In the genomic region with DNA sequence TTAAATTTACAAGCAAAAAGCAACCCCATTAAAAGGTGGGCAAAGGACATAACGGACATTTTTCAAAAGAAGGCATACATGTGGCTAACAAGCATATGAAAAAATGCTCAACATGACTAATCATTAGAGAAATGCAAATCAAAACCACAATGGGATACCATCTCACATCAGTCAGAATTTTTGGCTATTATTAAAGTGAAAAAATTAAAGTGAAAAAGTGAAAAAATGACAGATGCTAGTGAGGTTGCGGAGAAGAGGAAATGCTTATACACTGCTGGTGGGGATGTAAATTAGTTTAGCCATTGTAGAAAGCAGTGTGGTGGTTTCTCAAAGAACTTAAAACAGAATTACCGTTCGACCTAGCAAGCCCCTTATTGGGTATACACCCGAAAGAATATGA, we compare ENCODE assay signal across 28 cellular contexts. TPM values are rescaled to one million over a fixed set of nuclear protein-coding genes. Genes with fewer than 3 reads are reported as not detected.
DNase-seq lines count a peak whose midpoint lies in the region; ATAC-seq and TF ChIP-seq lines count a peak whose summit lies in the region.
"Had no signal": no experiment of that assay in that cellular context is flagged by ENCODE, and none has a peak within 500 bp of the region (broad histone marks: within the 10 kb centered on the region; RNA-seq: fewer than 3 reads in every experiment).

No MANE protein-coding gene starts in this region.

- no peak overlapping the region for H3K27ac ChIP-seq in breast epithelium
- H3K27ac ChIP-seq: heart right ventricle, lower lobe of right lung, ovary, Peyer's patch, transverse colon had no signal

- no peaks in the 10 kb centered on the region for H3K9me3 ChIP-seq in breast epithelium
- H3K9me3 ChIP-seq: BE2C, heart right ventricle, lower lobe of right lung, mucosa of descending colon, ovary, Peyer's patch, transverse colon had no signal

- no peak for TF ChIP-seq POLR2A in breast epithelium (IDR thresholded peaks at IDR 0.05)

- H3K4me3 Mint-ChIP-seq in activated CD8-positive, alpha-beta memory T cell treated with anti-CD3 and anti-CD28 coated beads, Interleukin-2, amount 10 ng/mL, durations not matched to agents 7 days and 5 days: no peak overlapping the region
- H3K4me3 Mint-ChIP-seq: activated CD4-positive, alpha-beta T cell treated with anti-CD3 and anti-CD28 coated beads, Interleukin-2, amount 10 ng/mL, durations not matched to agents 7 days and 5 days; effector memory CD8-positive, alpha-beta T cell; GM23338; nephron progenitor cell; WTC11 had no signal

- no peak overlapping the region for H3K27ac Mint-ChIP-seq in activated CD8-positive, alpha-beta memory T cell treated with anti-CD3 and anti-CD28 coated beads, Interleukin-2, amount 10 ng/mL, durations not matched to agents 7 days and 5 days
- H3K27ac Mint-ChIP-seq: activated CD4-positive, alpha-beta T cell treated with anti-CD3 and anti-CD28 coated beads, Interleukin-2, amount 10 ng/mL, durations not matched to agents 7 days and 5 days; effector memory CD8-positive, alpha-beta T cell; GM23338; nephron progenitor cell; WTC11 had no signal

- ATAC-seq in GM18502 (IDR thresholded peaks at IDR 0.05; ENCODE audit: poor library complexity, unreplicated experiment) (peak; percentile 70), HG02870 (IDR thresholded peaks at IDR 0.05; ENCODE audit: unreplicated experiment) (peak; percentile 73), SK-N-SH treated with all-trans-retinoic acid at 6 μM for 48 hours (peak; percentile 50), HG02571 (IDR thresholded peaks at IDR 0.05; ENCODE audit: unreplicated experiment) (no peak)
- no peak for ATAC-seq in activated CD8-positive, alpha-beta memory T cell treated with anti-CD3 and anti-CD28 coated beads, Interleukin-2, amount 10 ng/mL, durations not matched to agents 7 days and 5 days
- ATAC-seq: effector memory CD8-positive, alpha-beta T cell; GM23338; heart right ventricle; lower lobe of right lung; mucosa of descending colon; WTC11 had no signal

- no peaks in the 10 kb centered on the region for H3K36me3 Mint-ChIP-seq in activated CD8-positive, alpha-beta memory T cell treated with anti-CD3 and anti-CD28 coated beads, Interleukin-2, amount 10 ng/mL, durations not matched to agents 7 days and 5 days
- H3K36me3 Mint-ChIP-seq: WTC11 had no signal

- intact Hi-C loops in breast epithelium (cut with DNase I; ENCODE audit: low total_unique reads): no loop called here

- no peaks in the 10 kb centered on the region for H3K27me3 ChIP-seq in breast epithelium
- H3K27me3 ChIP-seq: heart right ventricle, ovary, Peyer's patch, transverse colon had no signal

- CTCF ChIA-PET in activated CD8-positive, alpha-beta memory T cell treated with anti-CD3 and anti-CD28 coated beads, Interleukin-2, amount 10 ng/mL, durations not matched to agents 7 days and 5 days (lab: Charles Lee): no interaction called here

- peak; percentile 13 for DNase-seq in myocyte (ENCODE audit: low read depth)
- no peak for DNase-seq in activated CD8-positive, alpha-beta memory T cell treated with anti-CD3 and anti-CD28 coated beads, Interleukin-2, amount 10 ng/mL, durations not matched to agents 7 days and 5 days
- no peak for DNase-seq in breast epithelium (ENCODE audit: low spot score in 2 of 2)
- no peak for DNase-seq in NCI-H526 treated with DMSO at 0.1 percent for 48 hours (lab: John Stamatoyannopoulos, UW)
- DNase-seq: activated CD4-positive, alpha-beta T cell treated with anti-CD3 and anti-CD28 coated beads, Interleukin-2, amount 10 ng/mL, durations not matched to agents 7 days and 5 days; activated T-cell treated with anti-CD3 and anti-CD28 coated beads, Interleukin-2, amount 50 U/mL, for 48 hours; BE2C; effector memory CD8-positive, alpha-beta T cell; erythroblast; GDM1; heart right ventricle; Kasumi-1; lower lobe of right lung; mucosa of descending colon; NCI-H1092 treated with DMSO at 0.1 percent for 48 hours; NCI-H2029; NCI-H526; nephron progenitor cell; ovary; Peyer's patch; small intestine; transverse colon had no signal

- no peaks in the 10 kb centered on the region for H3K4me1 Mint-ChIP-seq in activated CD8-positive, alpha-beta memory T cell treated with anti-CD3 and anti-CD28 coated beads, Interleukin-2, amount 10 ng/mL, durations not matched to agents 7 days and 5 days
- H3K4me1 Mint-ChIP-seq: activated CD4-positive, alpha-beta T cell treated with anti-CD3 and anti-CD28 coated beads, Interleukin-2, amount 10 ng/mL, durations not matched to agents 7 days and 5 days; GM23338; nephron progenitor cell; WTC11 had no signal

- no peaks in the 10 kb centered on the region for H3K36me3 ChIP-seq in breast epithelium
- H3K36me3 ChIP-seq: BE2C, heart right ventricle, lower lobe of right lung, ovary, Peyer's patch, transverse colon had no signal

- no peaks in the 10 kb centered on the region for H3K4me1 ChIP-seq in breast epithelium
- H3K4me1 ChIP-seq: BE2C, heart right ventricle, lower lobe of right lung, Peyer's patch, transverse colon had no signal

- H3K9me3 Mint-ChIP-seq in activated CD8-positive, alpha-beta memory T cell treated with anti-CD3 and anti-CD28 coated beads, Interleukin-2, amount 10 ng/mL, durations not matched to agents 7 days and 5 days (ENCODE audit: low read depth): no peaks in the 10 kb centered on the region
- H3K9me3 Mint-ChIP-seq: activated CD4-positive, alpha-beta T cell treated with anti-CD3 and anti-CD28 coated beads, Interleukin-2, amount 10 ng/mL, durations not matched to agents 7 days and 5 days; effector memory CD8-positive, alpha-beta T cell; GM23338; nephron progenitor cell; WTC11 had no signal

- TF ChIP-seq CTCF in breast epithelium (IDR thresholded peaks at IDR 0.05): no peak

- H3K4me3 ChIP-seq in breast epithelium: no peak overlapping the region
- H3K4me3 ChIP-seq: GM23338, heart right ventricle, lower lobe of right lung, mucosa of descending colon, ovary, Peyer's patch, transverse colon had no signal

- H3K27me3 Mint-ChIP-seq in activated CD8-positive, alpha-beta memory T cell treated with anti-CD3 and anti-CD28 coated beads, Interleukin-2, amount 10 ng/mL, durations not matched to agents 7 days and 5 days: no peaks in the 10 kb centered on the region

TF ChIP-seq in SK-N-SH treated with all-trans-retinoic acid at 6 μM for 48 hours, 23 proteins besides CTCF, POLR2A, EP300 and RAD21:
- TF ChIP-seq, protein P1, sequence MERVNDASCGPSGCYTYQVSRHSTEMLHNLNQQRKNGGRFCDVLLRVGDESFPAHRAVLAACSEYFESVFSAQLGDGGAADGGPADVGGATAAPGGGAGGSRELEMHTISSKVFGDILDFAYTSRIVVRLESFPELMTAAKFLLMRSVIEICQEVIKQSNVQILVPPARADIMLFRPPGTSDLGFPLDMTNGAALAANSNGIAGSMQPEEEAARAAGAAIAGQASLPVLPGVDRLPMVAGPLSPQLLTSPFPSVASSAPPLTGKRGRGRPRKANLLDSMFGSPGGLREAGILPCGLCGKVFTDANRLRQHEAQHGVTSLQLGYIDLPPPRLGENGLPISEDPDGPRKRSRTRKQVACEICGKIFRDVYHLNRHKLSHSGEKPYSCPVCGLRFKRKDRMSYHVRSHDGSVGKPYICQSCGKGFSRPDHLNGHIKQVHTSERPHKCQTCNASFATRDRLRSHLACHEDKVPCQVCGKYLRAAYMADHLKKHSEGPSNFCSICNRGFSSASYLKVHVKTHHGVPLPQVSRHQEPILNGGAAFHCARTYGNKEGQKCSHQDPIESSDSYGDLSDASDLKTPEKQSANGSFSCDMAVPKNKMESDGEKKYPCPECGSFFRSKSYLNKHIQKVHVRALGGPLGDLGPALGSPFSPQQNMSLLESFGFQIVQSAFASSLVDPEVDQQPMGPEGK (CRISPR knock-in tag; IDR thresholded peaks at IDR 0.05; ENCODE audit: borderline replicate concordance): no peak
- no peak for TF ChIP-seq SNAI2 (CRISPR knock-in tag; IDR thresholded peaks at IDR 0.05)
- TF ChIP-seq RARB (CRISPR knock-in tag; IDR thresholded peaks at IDR 0.05): no peak
- TF ChIP-seq ZFP30 (CRISPR knock-in tag; IDR thresholded peaks at IDR 0.05): no peak
- no peak for TF ChIP-seq TCF4 (CRISPR knock-in tag; IDR thresholded peaks at IDR 0.05; ENCODE audit: borderline replicate concordance)
- TF ChIP-seq ZNF70 (CRISPR knock-in tag; IDR thresholded peaks at IDR 0.05): no peak
- no peak for TF ChIP-seq ZFP3 (CRISPR knock-in tag; IDR thresholded peaks at IDR 0.05)
- TF ChIP-seq, protein P2, sequence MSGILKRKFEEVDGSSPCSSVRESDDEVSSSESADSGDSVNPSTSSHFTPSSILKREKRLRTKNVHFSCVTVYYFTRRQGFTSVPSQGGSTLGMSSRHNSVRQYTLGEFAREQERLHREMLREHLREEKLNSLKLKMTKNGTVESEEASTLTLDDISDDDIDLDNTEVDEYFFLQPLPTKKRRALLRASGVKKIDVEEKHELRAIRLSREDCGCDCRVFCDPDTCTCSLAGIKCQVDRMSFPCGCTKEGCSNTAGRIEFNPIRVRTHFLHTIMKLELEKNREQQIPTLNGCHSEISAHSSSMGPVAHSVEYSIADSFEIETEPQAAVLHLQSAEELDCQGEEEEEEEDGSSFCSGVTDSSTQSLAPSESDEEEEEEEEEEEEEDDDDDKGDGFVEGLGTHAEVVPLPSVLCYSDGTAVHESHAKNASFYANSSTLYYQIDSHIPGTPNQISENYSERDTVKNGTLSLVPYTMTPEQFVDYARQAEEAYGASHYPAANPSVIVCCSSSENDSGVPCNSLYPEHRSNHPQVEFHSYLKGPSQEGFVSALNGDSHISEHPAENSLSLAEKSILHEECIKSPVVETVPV (CRISPR knock-in tag; IDR thresholded peaks at IDR 0.05): no peak
TF ChIP-seq in SK-N-SH treated with all-trans-retinoic acid at 6 μM for 48 hours: peak in this region for 0.

RNA-seq across cellular contexts. Expression of a gene that starts 7.9 kb away (rescaled TPM):
- total RNA-seq in myocyte (0.05 and 0.29 TPM in 2 replicates), breast epithelium (1 to 10 TPM in 1 of 3 donors, under 1 TPM in 2; 0.16 to 1.3 (median 0.59) TPM)
- polyA plus RNA-seq in myocyte (2012): 0.05 TPM
- total RNA-seq in activated CD8-positive, alpha-beta memory T cell treated with anti-CD3 and anti-CD28 coated beads, Interleukin-2, amount 10 ng/mL, durations not matched to agents 7 days and 5 days: not detected
- total RNA-seq: activated CD4-positive, alpha-beta T cell treated with anti-CD3 and anti-CD28 coated beads, Interleukin-2, amount 10 ng/mL, durations not matched to agents 7 days and 5 days had no signal

Comparison
In these comparisons a context has a peak if more than half of its experiments do, and no peak if none do; other contexts are left out.
1. ATAC-seq: peak in GM18502 (single experiment), HG02870 (single experiment) and SK-N-SH treated with all-trans-retinoic acid at 6 μM for 48 hours (single experiment); none in HG02571 (single experiment) and activated CD8-positive, alpha-beta memory T cell treated with anti-CD3 and anti-CD28 coated beads, Interleukin-2, amount 10 ng/mL, durations not matched to agents 7 days and 5 days (single experiment).